1 cellular context compared by ENCODE assay signal in genomic region chr16:70324998-70325765, GRCh38.
TF ChIP-seq lines count a peak whose summit lies in the region.

No MANE protein-coding gene starts in this region.

TF ChIP-seq in endothelial cell of umbilical vein, 7 proteins besides CTCF, POLR2A, EP300 and RAD21:
- TF ChIP-seq POLR2AphosphoS5 (IDR thresholded peaks at IDR 0.05; ENCODE audit: insufficient read depth, low read depth, low read length) (no peak), MYC (IDR thresholded peaks at IDR 0.05; ENCODE audit: low read depth, low read length) (no peak), FOS (IDR thresholded peaks at IDR 0.05; ENCODE audit: borderline replicate concordance, insufficient read depth, low read length) (no peak), EZH2 (IDR thresholded peaks at IDR 0.05; ENCODE audit: borderline replicate concordance, low read depth, low read length, severe bottlenecking) (no peak), GATA2 (IDR thresholded peaks at IDR 0.05; ENCODE audit: insufficient read depth, insufficient read length, low read depth, low read length) (no peak), MAX (IDR thresholded peaks at IDR 0.05; ENCODE audit: insufficient read depth, insufficient read length) (no peak), JUN (IDR thresholded peaks at IDR 0.05; ENCODE audit: borderline replicate concordance, insufficient read depth, insufficient read length, low read depth) (no peak)
